ENCODE assay signal across 17 cellular contexts in the genomic region with DNA sequence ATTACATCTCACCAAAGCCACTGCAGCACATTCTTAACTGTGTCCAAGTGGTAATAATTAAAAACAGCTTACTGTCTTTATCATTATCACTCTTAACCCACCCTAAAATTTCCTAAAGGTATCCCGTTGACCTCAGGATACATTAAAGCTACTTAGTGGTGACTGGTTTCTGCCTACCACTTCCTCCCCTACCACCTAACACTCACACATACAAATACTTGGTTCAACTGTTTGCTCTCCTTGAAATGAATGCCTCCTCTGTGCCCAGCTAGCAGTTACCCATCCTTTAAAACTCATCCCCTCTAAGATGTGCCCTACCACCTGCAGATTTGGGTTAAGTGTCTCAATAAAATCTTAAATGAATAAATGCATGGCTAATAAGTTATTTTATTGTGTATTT. TPM values are rescaled to one million over a fixed set of nuclear protein-coding genes. Genes with fewer than 3 reads are reported as not detected.
DNase-seq lines count a peak whose midpoint lies in the region; ATAC-seq, FAIRE-seq and TF ChIP-seq lines count a peak whose summit lies in the region.
"Had no signal": no experiment of that assay in that cellular context is flagged by ENCODE, and none has a peak within 500 bp of the region (broad histone marks: within the 10 kb centered on the region; RNA-seq: fewer than 3 reads in every experiment).

No MANE protein-coding gene starts in this region.

- no peak overlapping the region for H2AFZ ChIP-seq in endothelial cell of umbilical vein (ENCODE audit: low read depth, low read length)
- H2AFZ ChIP-seq: PC-9 had no signal

- POLR2A ChIA-PET in CD8-positive, alpha-beta memory T cell (lab: Charles Lee), result interaction anchor here (1.5 kb wide), 1 partner anchor 64 kb away, joined by 9 read pairs; no protein-coding TSS in a partner anchor
- POLR2A ChIA-PET in activated CD8-positive, alpha-beta T cell treated with anti-CD3 and anti-CD28 coated beads for 36 hours (lab: Charles Lee), result interaction anchor here (1.1 to 1.3 kb wide), 2 partner anchors 11 to 17 kb away, joined by 4 read pairs; no protein-coding TSS in a partner anchor
- POLR2A ChIA-PET in endothelial cell of umbilical vein (lab: Charles Lee), result no interaction called here

- intact Hi-C loops in activated CD8-positive, alpha-beta T cell treated with anti-CD3 and anti-CD28 coated beads for 36 hours (cut with micrococcal nuclease), result no loop called here
- intact Hi-C loops in endothelial cell of umbilical vein (cut with micrococcal nuclease), result no loop called here

- no peaks in the 10 kb centered on the region for H3K9me1 ChIP-seq in endothelial cell of umbilical vein (replicated peaks; ENCODE audit: control insufficient read depth, extremely low read depth, insufficient read depth, low read length)

- TF ChIP-seq POLR2A in endothelial cell of umbilical vein (IDR thresholded peaks at IDR 0.05; ENCODE audit: low read depth, low read length), result no peak

- no peak for DNase-seq in activated CD8-positive, alpha-beta memory T cell treated with anti-CD3 and anti-CD28 coated beads, Interleukin-2, amount 10 ng/mL, durations not matched to agents 7 days and 5 days
- DNase-seq in activated CD8-positive, alpha-beta memory T cell treated with anti-CD3 and anti-CD28 coated beads for 24 hours, result no peak
- no peak for DNase-seq in CD8-positive, alpha-beta memory T cell
- no peak for DNase-seq in activated CD8-positive, alpha-beta T cell treated with anti-CD3 and anti-CD28 coated beads for 36 hours
- DNase-seq in endothelial cell of umbilical vein (ENCODE audit: low read depth, low spot score) (no peak), NOMO-1 treated with dmso at 0.1 percent for 144 hours (lab: John Stamatoyannopoulos, UW; ENCODE audit: unreplicated experiment) (no peak), NCI-H446 (lab: John Stamatoyannopoulos, UW) (no peak), DMS 273 treated with DMSO at 0.1 percent for 48 hours (lab: John Stamatoyannopoulos, UW) (no peak)
- DNase-seq: BE2C; CD4-positive, alpha-beta memory T cell; GDM1; H7; NCI-H1417 treated with DMSO at 0.1 percent for 48 hours; NCI-H187 treated with DMSO at 0.1 percent for 48 hours; NCI-H2227 treated with DMSO at 0.1 percent for 48 hours; NCI-H524; PC-9 had no signal

- CTCF ChIA-PET in activated CD8-positive, alpha-beta memory T cell treated with anti-CD3 and anti-CD28 coated beads, Interleukin-2, amount 10 ng/mL, durations not matched to agents 7 days and 5 days (lab: Charles Lee), result interaction anchor here (0.8 to 1.9 kb wide), 4 partner anchors 11 to 221 kb away, joined by 3 to 7 read pairs (median 5); no protein-coding TSS in a partner anchor
- CTCF ChIA-PET in CD8-positive, alpha-beta memory T cell (lab: Charles Lee), result no interaction called here
- CTCF ChIA-PET in activated CD8-positive, alpha-beta T cell treated with anti-CD3 and anti-CD28 coated beads for 36 hours (lab: Charles Lee), result interaction anchor here (1.1 to 5.8 kb wide), 6 partner anchors 16 to 222 kb away, joined by 3 to 18 read pairs (median 4); no protein-coding TSS in a partner anchor
- CTCF ChIA-PET in endothelial cell of umbilical vein (lab: Charles Lee), result no interaction called here

- dilution Hi-C loops in endothelial cell of umbilical vein (cut with MboI; ENCODE audit: extremely low pct_ligation_motif_present, low sequenced_read_pairs), result no loop called here

- H3K36me3 Mint-ChIP-seq in activated CD8-positive, alpha-beta memory T cell treated with anti-CD3 and anti-CD28 coated beads, Interleukin-2, amount 10 ng/mL, durations not matched to agents 7 days and 5 days, result peaks cover 39% of the 10 kb centered on the region
- peaks cover 0 to 40% (median 11%) of the 10 kb centered on the region in 3 donors for H3K36me3 Mint-ChIP-seq in CD8-positive, alpha-beta memory T cell
- H3K36me3 Mint-ChIP-seq in activated CD8-positive, alpha-beta T cell treated with anti-CD3 and anti-CD28 coated beads for 36 hours (ENCODE audit: low read depth), result peaks cover 31% of the 10 kb centered on the region

- peak; percentile 69 for ATAC-seq in activated CD8-positive, alpha-beta memory T cell treated with anti-CD3 and anti-CD28 coated beads, Interleukin-2, amount 10 ng/mL, durations not matched to agents 7 days and 5 days
- peak; percentile 70 for ATAC-seq in activated CD8-positive, alpha-beta T cell treated with anti-CD3 and anti-CD28 coated beads for 36 hours

- TSS peak; percentile 7 for BruUV-seq in endothelial cell of umbilical vein (replicated peaks; lab: Mats Ljungman, UMichigan)

- H3K27ac ChIP-seq in CD8-positive, alpha-beta memory T cell (ENCODE audit: low read depth, low read length), result no peak overlapping the region
- no peak overlapping the region for H3K27ac ChIP-seq in endothelial cell of umbilical vein (ENCODE audit: insufficient read depth, low read depth, low read length)
- H3K27ac ChIP-seq: PC-9 had no signal

- H3K27ac Mint-ChIP-seq in activated CD8-positive, alpha-beta memory T cell treated with anti-CD3 and anti-CD28 coated beads, Interleukin-2, amount 10 ng/mL, durations not matched to agents 7 days and 5 days, result no peak overlapping the region
- H3K27ac Mint-ChIP-seq in CD8-positive, alpha-beta memory T cell, result peak overlapping the region in 6 of 8 donors; percentile 22 to 75 (median 58)
- peak overlapping the region; percentile 34 for H3K27ac Mint-ChIP-seq in activated CD8-positive, alpha-beta T cell treated with anti-CD3 and anti-CD28 coated beads for 36 hours

- H3K27me3 ChIP-seq in CD8-positive, alpha-beta memory T cell (ENCODE audit: insufficient read depth, low read length, poor library complexity, severe bottlenecking), result no peaks in the 10 kb centered on the region
- no peaks in the 10 kb centered on the region for H3K27me3 ChIP-seq in endothelial cell of umbilical vein (ENCODE audit: control insufficient read depth in 2 of 2, insufficient read depth in 2 of 2, low read length in 2 of 2)
- H3K27me3 ChIP-seq: BE2C had no signal

- no peaks in the 10 kb centered on the region for H4K20me1 ChIP-seq in endothelial cell of umbilical vein (replicated peaks; ENCODE audit: control insufficient read depth, extremely low read depth, insufficient read depth, low read length)

- no peak overlapping the region for H3K4me3 ChIP-seq in CD8-positive, alpha-beta memory T cell (ENCODE audit: low read length)
- H3K4me3 ChIP-seq in endothelial cell of umbilical vein (replicated peaks in 1 of 3; ENCODE audit: insufficient read depth in 1 of 3, low read depth in 1 of 3, low read length in 3 of 3), result no peak overlapping the region
- H3K4me3 ChIP-seq: PC-9 had no signal

- H3K4me3 Mint-ChIP-seq in activated CD8-positive, alpha-beta memory T cell treated with anti-CD3 and anti-CD28 coated beads, Interleukin-2, amount 10 ng/mL, durations not matched to agents 7 days and 5 days, result no peak overlapping the region
- peak overlapping the region in 2 of 7 donors; percentile 17 to 39 for H3K4me3 Mint-ChIP-seq in CD8-positive, alpha-beta memory T cell
- H3K4me3 Mint-ChIP-seq in activated CD8-positive, alpha-beta T cell treated with anti-CD3 and anti-CD28 coated beads for 36 hours, result no peak overlapping the region

- no peak overlapping the region for H3K4me2 ChIP-seq in endothelial cell of umbilical vein (ENCODE audit: insufficient read depth, low read length)
- H3K4me2 ChIP-seq: PC-9 had no signal

- FAIRE-seq in endothelial cell of umbilical vein (lab: Jason Lieb, UNC), result no peak

- TF ChIP-seq CTCF in activated CD8-positive, alpha-beta T cell treated with anti-CD3 and anti-CD28 coated beads for 36 hours (IDR thresholded peaks at IDR 0.05), result no peak
- no peak for TF ChIP-seq CTCF in endothelial cell of umbilical vein (IDR thresholded peaks at IDR 0.05; ENCODE audit: extremely low read depth in 1 of 2, insufficient read depth in 1 of 2, low read depth in 1 of 2, low read length in 2 of 2)

- no peaks in the 10 kb centered on the region for H3K27me3 Mint-ChIP-seq in activated CD8-positive, alpha-beta memory T cell treated with anti-CD3 and anti-CD28 coated beads, Interleukin-2, amount 10 ng/mL, durations not matched to agents 7 days and 5 days
- H3K27me3 Mint-ChIP-seq in CD8-positive, alpha-beta memory T cell, result no peaks in the 10 kb centered on the region
- no peaks in the 10 kb centered on the region for H3K27me3 Mint-ChIP-seq in activated CD8-positive, alpha-beta T cell treated with anti-CD3 and anti-CD28 coated beads for 36 hours
- H3K27me3 Mint-ChIP-seq: CD4-positive, alpha-beta memory T cell had no signal

- no peaks in the 10 kb centered on the region for H3K9me3 ChIP-seq in CD8-positive, alpha-beta memory T cell (ENCODE audit: low read length)
- H3K9me3 ChIP-seq in endothelial cell of umbilical vein (replicated peaks; ENCODE audit: control insufficient read depth, insufficient read depth, low read length), result no peaks in the 10 kb centered on the region
- H3K9me3 ChIP-seq: BE2C had no signal

- peaks cover 2% of the 10 kb centered on the region for H3K79me2 ChIP-seq in endothelial cell of umbilical vein (ENCODE audit: control insufficient read depth, insufficient read depth, low read length)

- peaks cover 49% of the 10 kb centered on the region for H3K4me1 Mint-ChIP-seq in activated CD8-positive, alpha-beta memory T cell treated with anti-CD3 and anti-CD28 coated beads, Interleukin-2, amount 10 ng/mL, durations not matched to agents 7 days and 5 days
- peaks cover 52 to 66% (median 59%) of the 10 kb centered on the region in 3 donors for H3K4me1 Mint-ChIP-seq in CD8-positive, alpha-beta memory T cell
- H3K4me1 Mint-ChIP-seq in activated CD8-positive, alpha-beta T cell treated with anti-CD3 and anti-CD28 coated beads for 36 hours (ENCODE audit: low read depth), result peaks cover 45% of the 10 kb centered on the region

- no peak overlapping the region for H3K9ac ChIP-seq in endothelial cell of umbilical vein (replicated peaks; ENCODE audit: extremely low read depth, insufficient read depth, low read length)

- H3K4me1 ChIP-seq in CD8-positive, alpha-beta memory T cell (ENCODE audit: insufficient read depth, low read length), result peaks cover 41% of the 10 kb centered on the region
- H3K4me1 ChIP-seq in endothelial cell of umbilical vein (ENCODE audit: control insufficient read depth, extremely low read depth, insufficient read depth, low read length), result no peaks in the 10 kb centered on the region

- H3K36me3 ChIP-seq in CD8-positive, alpha-beta memory T cell (ENCODE audit: insufficient read depth, low read length), result peaks cover 6% of the 10 kb centered on the region
- H3K36me3 ChIP-seq in endothelial cell of umbilical vein (ENCODE audit: control insufficient read depth in 2 of 2, extremely low read depth in 1 of 2, insufficient read depth in 2 of 2, low read length in 2 of 2), result peaks cover 0 to 3% of the 10 kb centered on the region in 2 experiments

- no peaks in the 10 kb centered on the region for H3K9me3 Mint-ChIP-seq in activated CD8-positive, alpha-beta memory T cell treated with anti-CD3 and anti-CD28 coated beads, Interleukin-2, amount 10 ng/mL, durations not matched to agents 7 days and 5 days (ENCODE audit: low read depth)
- H3K9me3 Mint-ChIP-seq in CD8-positive, alpha-beta memory T cell, result no peaks in the 10 kb centered on the region
- H3K9me3 Mint-ChIP-seq in activated CD8-positive, alpha-beta T cell treated with anti-CD3 and anti-CD28 coated beads for 36 hours, result no peaks in the 10 kb centered on the region
- H3K9me3 Mint-ChIP-seq: CD4-positive, alpha-beta memory T cell had no signal

RNA-seq across cellular contexts. Expression of a gene that starts 7.1 kb away (rescaled TPM):
- total RNA-seq in activated CD8-positive, alpha-beta memory T cell treated with anti-CD3 and anti-CD28 coated beads, Interleukin-2, amount 10 ng/mL, durations not matched to agents 7 days and 5 days, result 10 to 100 TPM; 41.7 to 45.7 TPM
- total RNA-seq in CD8-positive, alpha-beta memory T cell, result 10 to 100 TPM; 57.0 to 58.0 TPM
- 68.4 TPM for polyA plus RNA-seq in CD8-positive, alpha-beta memory T cell
- 10 to 100 TPM; 34.8 to 36.9 TPM for total RNA-seq in activated CD8-positive, alpha-beta T cell treated with anti-CD3 and anti-CD28 coated beads for 36 hours
- 26.0 and 29.8 TPM in 2 replicates for total RNA-seq in endothelial cell of umbilical vein
- polyA plus RNA-seq in endothelial cell of umbilical vein, result 23.7 and 25.0 TPM in 2 replicates
- polyA plus RNA-seq in endothelial cell of umbilical vein (2011; cell fraction: cytosol; rRNA removed), result 26.2 and 27.4 TPM in 2 replicates
- polyA plus RNA-seq in endothelial cell of umbilical vein (2011; cell fraction: nucleus; rRNA removed), result 14.7 and 16.2 TPM in 2 replicates
- 25.5 and 35.1 TPM in 2 replicates for polyA plus RNA-seq in endothelial cell of umbilical vein (2012)
- 30.7 and 31.6 TPM in 2 replicates for polyA minus RNA-seq in endothelial cell of umbilical vein
- polyA minus RNA-seq in endothelial cell of umbilical vein (2011; cell fraction: cytosol; rRNA and poly(A)+ RNA removed), result 20.4 TPM
- polyA minus RNA-seq in endothelial cell of umbilical vein (2011; cell fraction: nucleus; rRNA and poly(A)+ RNA removed), result 42.5 and 57.9 TPM in 2 replicates

Comparison
In these comparisons a context has a peak if more than half of its experiments do, and no peak if none do; other contexts are left out.
1. CTCF ChIA-PET loops: an anchor here in activated CD8-positive, alpha-beta memory T cell treated with anti-CD3 and anti-CD28 coated beads, Interleukin-2, amount 10 ng/mL, durations not matched to agents 7 days and 5 days (0.8 to 1.9 kb wide) and activated CD8-positive, alpha-beta T cell treated with anti-CD3 and anti-CD28 coated beads for 36 hours (1.1 to 5.8 kb wide); none called in CD8-positive, alpha-beta memory T cell and endothelial cell of umbilical vein.